ENCODE assay signal across 21 cellular contexts in genomic region chr20:37414636-37415035, GRCh38.
DNase-seq lines count a peak whose midpoint lies in the region; ATAC-seq, FAIRE-seq and TF ChIP-seq lines count a peak whose summit lies in the region.
"Had no signal": no experiment of that assay in that cellular context is flagged by ENCODE, and none has a peak within 500 bp of the region (broad histone marks: within the 10 kb centered on the region; RNA-seq: fewer than 3 reads in every experiment).

No MANE protein-coding gene starts in this region.

- H3K27ac ChIP-seq in astrocyte (ENCODE audit: low read depth, low read length) (no peak overlapping the region), neuronal stem cell (replicated peaks; ENCODE audit: low read length) (no peak overlapping the region)
- H3K27ac ChIP-seq: SJCRH30 had no signal

- FAIRE-seq in astrocyte (lab: Jason Lieb, UNC): no peak
- FAIRE-seq: A204.1, GM19239 had no signal

- H3K27ac Mint-ChIP-seq in stimulated activated naive CD8-positive, alpha-beta T cell treated with anti-CD3 and anti-CD28 coated beads, Interleukin-15, amount 100 ng/mL, for 72 hours: peak overlapping the region; percentile 2 to 12
- H3K27ac Mint-ChIP-seq in astrocyte (ENCODE audit: unreplicated experiment) (peak overlapping the region; percentile 63), glutamatergic neuron (ENCODE audit: unreplicated experiment) (peak overlapping the region; percentile 48)
- H3K27ac Mint-ChIP-seq: B cell, CD14-positive monocyte had no signal

- H3K9me3 ChIP-seq in astrocyte (ENCODE audit: insufficient read depth, low read depth, low read length): no peaks in the 10 kb centered on the region
- peaks cover 0 to 4% of the 10 kb centered on the region in 2 donors for H3K9me3 ChIP-seq in neuronal stem cell (replicated peaks in 1 of 2; ENCODE audit: control insufficient read depth in 2 of 2, insufficient read depth in 1 of 2, low read depth in 1 of 2, low read length in 2 of 2)
- H3K9me3 ChIP-seq: MG63, SJCRH30 had no signal

- no peak overlapping the region for H4K8ac ChIP-seq in neuronal stem cell (ENCODE audit: low read depth, low read length)

- H2AK5ac ChIP-seq in neuronal stem cell (ENCODE audit: low read depth, low read length): peak overlapping the region; percentile 96

- H3K36me3 ChIP-seq in astrocyte (ENCODE audit: insufficient read depth, low read length): no peaks in the 10 kb centered on the region
- H3K36me3 ChIP-seq in neuronal stem cell (replicated peaks in 1 of 2; ENCODE audit: control insufficient read depth in 2 of 2, insufficient read depth in 2 of 2, low read length in 2 of 2): no peaks in the 10 kb centered on the region
- H3K36me3 ChIP-seq: MG63, SJCRH30 had no signal

- H3K4me1 ChIP-seq in astrocyte (ENCODE audit: insufficient read depth, low read length): peaks cover 11% of the 10 kb centered on the region
- peaks cover 50 to 75% of the 10 kb centered on the region in 2 donors for H3K4me1 ChIP-seq in neuronal stem cell (ENCODE audit: control insufficient read depth in 2 of 2, insufficient read depth in 1 of 2, low read depth in 1 of 2, low read length in 2 of 2)

- WGBS in neuronal stem cell (ENCODE audit: extremely low coverage in 2 of 2, insufficient read length in 2 of 2, insufficient replicate concordance in 1 of 2), 2 donors: no CpG with 5 or more reads among the region's 10 CpGs

- H3K4me2 ChIP-seq in astrocyte (ENCODE audit: low read length): no peak overlapping the region
- no peak overlapping the region for H3K4me2 ChIP-seq in neuronal stem cell (ENCODE audit: insufficient read depth, low read length, poor library complexity, severe bottlenecking)

- H2AFZ ChIP-seq in astrocyte (ENCODE audit: low read depth, low read length) (no peak overlapping the region), neuronal stem cell (ENCODE audit: low read length) (peak overlapping the region; percentile 70)

- H3K9me3 Mint-ChIP-seq in stimulated activated naive CD8-positive, alpha-beta T cell treated with anti-CD3 and anti-CD28 coated beads, Interleukin-15, amount 100 ng/mL, for 72 hours: no peaks in the 10 kb centered on the region
- H3K9me3 Mint-ChIP-seq in astrocyte (ENCODE audit: unreplicated experiment): no peaks in the 10 kb centered on the region
- peaks cover 10% of the 10 kb centered on the region for H3K9me3 Mint-ChIP-seq in glutamatergic neuron (ENCODE audit: unreplicated experiment)

- no peaks in the 10 kb centered on the region for H3K79me1 ChIP-seq in neuronal stem cell (ENCODE audit: low read depth, low read length)

- peaks cover 2% of the 10 kb centered on the region for H3K27me3 Mint-ChIP-seq in stimulated activated naive CD8-positive, alpha-beta T cell treated with anti-CD3 and anti-CD28 coated beads, Interleukin-15, amount 100 ng/mL, for 72 hours
- H3K27me3 Mint-ChIP-seq in astrocyte (ENCODE audit: low read depth, unreplicated experiment) (peaks cover 31% of the 10 kb centered on the region), glutamatergic neuron (ENCODE audit: unreplicated experiment) (peaks cover 16% of the 10 kb centered on the region)
- H3K27me3 Mint-ChIP-seq: B cell had no signal

- H3K4me3 Mint-ChIP-seq in stimulated activated naive CD8-positive, alpha-beta T cell treated with anti-CD3 and anti-CD28 coated beads, Interleukin-15, amount 100 ng/mL, for 72 hours: no peak overlapping the region
- H3K4me3 Mint-ChIP-seq in astrocyte (ENCODE audit: unreplicated experiment): peak overlapping the region; percentile 47
- H3K4me3 Mint-ChIP-seq in glutamatergic neuron (ENCODE audit: unreplicated experiment): peak overlapping the region; percentile 76
- H3K4me3 Mint-ChIP-seq: B cell, CD14-positive monocyte had no signal

- H3K9ac ChIP-seq in astrocyte (ENCODE audit: low read length) (no peak overlapping the region), neuronal stem cell (ENCODE audit: low read depth, low read length, poor library complexity) (peak overlapping the region; percentile 70)

- H2BK120ac ChIP-seq in neuronal stem cell (ENCODE audit: low read depth, low read length): peak overlapping the region; percentile 25

- no peak overlapping the region for H3K14ac ChIP-seq in neuronal stem cell (ENCODE audit: low read length)

- no peaks in the 10 kb centered on the region for H3K79me2 ChIP-seq in astrocyte (ENCODE audit: insufficient read depth, low read length)

- H3K27me3 ChIP-seq in astrocyte (ENCODE audit: insufficient read depth, low read length) (peaks cover 44% of the 10 kb centered on the region), neuronal stem cell (ENCODE audit: control insufficient read depth in 3 of 3, insufficient read depth in 3 of 3, low read depth in 1 of 3, low read length in 3 of 3) (peaks cover 0 to 4% (median 0%) of the 10 kb centered on the region in 3 experiments)

- ATAC-seq in stimulated activated naive CD8-positive, alpha-beta T cell treated with anti-CD3 and anti-CD28 coated beads, Interleukin-15, amount 100 ng/mL, for 72 hours: no peak
- ATAC-seq in stimulated activated naive CD8-positive, alpha-beta T cell treated with anti-CD3 and anti-CD28 coated beads, Interleukin-15, Interleukin-2, amounts not matched to agents 100 U/mL and 50 U/mL, for 24 hours: no peak
- ATAC-seq in HG03442 (IDR thresholded peaks at IDR 0.05; ENCODE audit: unreplicated experiment): no peak
- ATAC-seq: Panc1 had no signal

- H4K91ac ChIP-seq in neuronal stem cell (ENCODE audit: low read depth, low read length, poor library complexity): no peak overlapping the region

- H3K4me3 ChIP-seq in astrocyte (ENCODE audit: insufficient read depth, low read depth, low read length) (no peak overlapping the region), neuronal stem cell (ENCODE audit: low read length in 2 of 2) (no peak overlapping the region)
- H3K4me3 ChIP-seq: MG63, SJCRH30 had no signal

- no peaks in the 10 kb centered on the region for H4K20me1 ChIP-seq in astrocyte (ENCODE audit: insufficient read depth, low read length)

- DNase-seq in stimulated activated naive CD8-positive, alpha-beta T cell treated with anti-CD3 and anti-CD28 coated beads, Interleukin-15, amount 100 ng/mL, for 72 hours: no peak
- no peak for DNase-seq in stimulated activated naive CD8-positive, alpha-beta T cell treated with anti-CD3 and anti-CD28 coated beads, Interleukin-15, Interleukin-2, amounts not matched to agents 100 U/mL and 50 U/mL, for 24 hours
- DNase-seq in astrocyte (ENCODE audit: low read depth): no peak
- DNase-seq in glutamatergic neuron: no peak
- DNase-seq in neuronal stem cell (ENCODE audit: low spot score): no peak
- no peak for DNase-seq in DMS53 treated with DMSO at 0.1 percent for 48 hours (lab: John Stamatoyannopoulos, UW; ENCODE audit: unreplicated experiment)
- DNase-seq in hypothalamus (lab: John Stamatoyannopoulos, UW): no peak
- DNase-seq: HCEC 1CT, Kasumi-1, MG63, NCI-H1436, NCI-H187 treated with DMSO at 0.1 percent for 48 hours, NCI-H524, NCI-H774 had no signal

- no peak overlapping the region for H3K4ac ChIP-seq in neuronal stem cell (ENCODE audit: low read length)

- peaks cover 4% of the 10 kb centered on the region for H3K36me3 Mint-ChIP-seq in astrocyte (ENCODE audit: low read depth, unreplicated experiment)
- H3K36me3 Mint-ChIP-seq in glutamatergic neuron (ENCODE audit: unreplicated experiment): no peaks in the 10 kb centered on the region
- H3K36me3 Mint-ChIP-seq: CD14-positive monocyte had no signal

- H3K4me1 Mint-ChIP-seq in stimulated activated naive CD8-positive, alpha-beta T cell treated with anti-CD3 and anti-CD28 coated beads, Interleukin-15, amount 100 ng/mL, for 72 hours: peaks cover under 1% of the 10 kb centered on the region
- H3K4me1 Mint-ChIP-seq in astrocyte (ENCODE audit: low read depth, unreplicated experiment) (no peaks in the 10 kb centered on the region), glutamatergic neuron (ENCODE audit: low read depth, unreplicated experiment) (peaks cover 32% of the 10 kb centered on the region)
- H3K4me1 Mint-ChIP-seq: CD14-positive monocyte had no signal

- TF ChIP-seq CTCF in astrocyte (IDR thresholded peaks at IDR 0.05; ENCODE audit: insufficient read depth, low read depth, low read length): no peak
- TF ChIP-seq CTCF in glutamatergic neuron (IDR thresholded peaks at IDR 0.05; ENCODE audit: partially characterized antibody, unreplicated experiment): no peak

- H2BK12ac ChIP-seq in neuronal stem cell (ENCODE audit: low read length): peak overlapping the region; percentile 98

- peak overlapping the region; percentile 56 for H3K23ac ChIP-seq in neuronal stem cell (ENCODE audit: low read depth, low read length, poor library complexity)

- peak overlapping the region; percentile 4 for H2BK5ac ChIP-seq in neuronal stem cell (ENCODE audit: low read length)

- H3K18ac ChIP-seq in neuronal stem cell (ENCODE audit: low read length): peak overlapping the region; percentile 92

- peak overlapping the region; percentile 88 for H2BK15ac ChIP-seq in neuronal stem cell (ENCODE audit: low read length)

Comparison
In these comparisons a context has a peak if more than half of its experiments do, and no peak if none do; other contexts are left out.
1. H3K27ac Mint-ChIP-seq: peak in every context shown above with its lines; median percentile 63 in astrocyte; 48 in glutamatergic neuron; 7 in stimulated activated naive CD8-positive, alpha-beta T cell treated with anti-CD3 and anti-CD28 coated beads, Interleukin-15, amount 100 ng/mL, for 72 hours.
2. H3K4me3 Mint-ChIP-seq: peak in astrocyte (single experiment) and glutamatergic neuron (single experiment); none in stimulated activated naive CD8-positive, alpha-beta T cell treated with anti-CD3 and anti-CD28 coated beads, Interleukin-15, amount 100 ng/mL, for 72 hours (0 of 2).